ENCODE assay signal across 14 cellular contexts in genomic region chr12:6939187-6939540, GRCh38. TPM values are rescaled to one million over a fixed set of nuclear protein-coding genes. Genes with fewer than 3 reads are reported as not detected.
DNase-seq lines count a peak whose midpoint lies in the region; ATAC-seq and TF ChIP-seq lines count a peak whose summit lies in the region.
"Had no signal": no experiment of that assay in that cellular context is flagged by ENCODE, and none has a peak within 500 bp of the region (broad histone marks: within the 10 kb centered on the region; RNA-seq: fewer than 3 reads in every experiment).

No MANE protein-coding gene starts in this region.

- no peak overlapping the region for H4K5ac ChIP-seq in IMR-90 (ENCODE audit: low read depth, low read length)

- H3K27me3 Mint-ChIP-seq in CD4-positive, alpha-beta memory T cell: no peaks in the 10 kb centered on the region
- no peaks in the 10 kb centered on the region for H3K27me3 Mint-ChIP-seq in osteocyte (ENCODE audit: unreplicated experiment)

- dilution Hi-C loops in IMR-90 (cut with HindIII; ENCODE audit: low sequenced_read_pairs, unreplicated experiment): no loop called here

- POLR2A ChIA-PET in CD4-positive, alpha-beta memory T cell (lab: Charles Lee; ENCODE audit: partially characterized antibody): interaction anchor here (1.1 to 22.1 kb wide), 8 partner anchors 8 to 250 kb away, joined by 4 to 1807 read pairs (median 35); partner anchors contain the start of genes ATN1, C12orf57, LPCAT3 and PTPN6
- POLR2A ChIA-PET in IMR-90 (lab: Charles Lee; ENCODE audit: unreplicated experiment): interaction anchor here (0.7 kb wide), 1 partner anchor 401 kb away, joined by 3 read pairs; no protein-coding TSS in a partner anchor

- peaks cover 6 to 32% of the 10 kb centered on the region in 2 donors for H3K36me3 Mint-ChIP-seq in CD4-positive, alpha-beta memory T cell
- H3K36me3 Mint-ChIP-seq in osteocyte (ENCODE audit: unreplicated experiment): peaks cover 24% of the 10 kb centered on the region

- no peak overlapping the region for H3K56ac ChIP-seq in IMR-90 (ENCODE audit: extremely low read depth, insufficient read depth, low read length)

- H2AK5ac ChIP-seq in IMR-90 (ENCODE audit: low read depth, low read length): no peak overlapping the region

- no peak overlapping the region for H2BK20ac ChIP-seq in IMR-90 (ENCODE audit: low read depth, low read length)

- BruUV-seq in IMR-90 (replicated peaks; lab: Mats Ljungman, UMichigan): no TSS peak

- ATAC-seq in IMR-90 (ENCODE audit: low read depth) (no peak), GM19397 (IDR thresholded peaks at IDR 0.05; ENCODE audit: unreplicated experiment) (no peak)

- no peaks in the 10 kb centered on the region for H3K9me3 ChIP-seq in CD4-positive, alpha-beta memory T cell (ENCODE audit: control insufficient read depth in 1 of 2, low read length in 2 of 2)
- H3K9me3 ChIP-seq in IMR-90 (ENCODE audit: control insufficient read depth, insufficient read depth, low read length): no peaks in the 10 kb centered on the region

- 86% methylated on average over 2 of the region's 2 CpGs; no CpG with 5 or more reads in 1 of the 2 experiments for WGBS in IMR-90 (ENCODE audit: extremely low coverage in 2 of 2, insufficient read length in 1 of 2), 2 experiments

- H3K4me1 Mint-ChIP-seq in CD4-positive, alpha-beta memory T cell: peaks cover 14 to 53% (median 40%) of the 10 kb centered on the region in 4 donors
- peaks cover 45% of the 10 kb centered on the region for H3K4me1 Mint-ChIP-seq in osteocyte (ENCODE audit: unreplicated experiment)

- no peak overlapping the region for H2BK5ac ChIP-seq in IMR-90 (ENCODE audit: low read depth, low read length, poor library complexity, severe bottlenecking)

- H2AK9ac ChIP-seq in IMR-90 (replicated peaks; ENCODE audit: low read depth, low read length, poor library complexity): peak overlapping the region; percentile 11

- H3K4me2 ChIP-seq in IMR-90 (ENCODE audit: low read depth, low read length): no peak overlapping the region

- TF ChIP-seq RAD21 in IMR-90 (IDR thresholded peaks at IDR 0.05; ENCODE audit: low read length): no peak

- H3K18ac ChIP-seq in IMR-90 (ENCODE audit: low read depth, low read length): no peak overlapping the region

- H3K27ac Mint-ChIP-seq in CD4-positive, alpha-beta memory T cell: peak overlapping the region in 6 of 7 donors; percentile 48 to 91 (median 82)
- H3K27ac Mint-ChIP-seq in osteocyte (ENCODE audit: unreplicated experiment): peak overlapping the region; percentile 50

- no peak overlapping the region for H3K23ac ChIP-seq in IMR-90 (ENCODE audit: low read depth, low read length)

- H3K4ac ChIP-seq in IMR-90 (ENCODE audit: low read depth, low read length): no peak overlapping the region

- H2BK120ac ChIP-seq in IMR-90 (ENCODE audit: low read depth, low read length): no peak overlapping the region

- H3K9me1 ChIP-seq in IMR-90 (ENCODE audit: insufficient read depth, low read length): no peaks in the 10 kb centered on the region

- DNase-seq in CD4-positive, alpha-beta memory T cell: no peak
- DNase-seq in IMR-90 (no peak), osteocyte (ENCODE audit: extremely low spot score, unreplicated experiment) (no peak), OCI-M1 (lab: John Stamatoyannopoulos, UW) (no peak), SIG-M5 treated with dmso at 0.1 percent for 504 hours (lab: John Stamatoyannopoulos, UW; ENCODE audit: unreplicated experiment) (no peak)
- DNase-seq: activated CD8-positive, alpha-beta memory T cell treated with anti-CD3 and anti-CD28 coated beads, Interleukin-2, amount 50 U/mL, for 48 hours; DMS79; KBM-7; PC-9; T1000 had no signal

- peaks cover 13 to 51% of the 10 kb centered on the region in 2 experiments; a peak in 3 of 4 replicates for H3K79me1 ChIP-seq in IMR-90 (ENCODE audit: low read depth in 1 of 2, low read length in 2 of 2)

- CTCF ChIA-PET in CD4-positive, alpha-beta memory T cell (lab: Charles Lee; ENCODE audit: partially characterized antibody): interaction anchor here (1.1 to 18.5 kb wide), 9 partner anchors 8 to 169 kb away, joined by 3 to 774 read pairs (median 17); partner anchors contain the start of genes CDCA3, LPCAT3 and SPSB2
- CTCF ChIA-PET in IMR-90 (lab: Yijun Ruan, JAX): no interaction called here

- H3K4me3 Mint-ChIP-seq in CD4-positive, alpha-beta memory T cell: peak overlapping the region in 6 of 8 donors; percentile 4 to 66 (median 23)
- peak overlapping the region; percentile 51 for H3K4me3 Mint-ChIP-seq in osteocyte (ENCODE audit: unreplicated experiment)

- TF ChIP-seq POLR2A in IMR-90 (IDR thresholded peaks at IDR 0.05; ENCODE audit: low read depth, low read length): no peak

- no peak overlapping the region for H3K14ac ChIP-seq in IMR-90 (replicated peaks; ENCODE audit: low read depth, low read length)

- H4K8ac ChIP-seq in IMR-90 (ENCODE audit: low read depth in 2 of 2, low read length in 2 of 2): no peak overlapping the region

- H2AFZ ChIP-seq in IMR-90 (replicated peaks; ENCODE audit: low read length, poor library complexity): no peak overlapping the region
- H2AFZ ChIP-seq: PC-9 had no signal

- H3K9me3 Mint-ChIP-seq in CD4-positive, alpha-beta memory T cell: peaks cover 0 to 7% (median 0%) of the 10 kb centered on the region in 8 donors
- no peaks in the 10 kb centered on the region for H3K9me3 Mint-ChIP-seq in osteocyte (ENCODE audit: unreplicated experiment)

- H4K91ac ChIP-seq in IMR-90 (ENCODE audit: insufficient read depth, low read depth, low read length): no peak overlapping the region

- H3K4me1 ChIP-seq in CD4-positive, alpha-beta memory T cell (ENCODE audit: insufficient read depth, low read length): peaks cover 36% of the 10 kb centered on the region
- peaks cover 2% of the 10 kb centered on the region; the same call in 1 of the 2 replicates for H3K4me1 ChIP-seq in IMR-90 (ENCODE audit: control insufficient read depth, insufficient read depth, low read length)

- in situ Hi-C loops in IMR-90 (cut with MboI; ENCODE audit: low sequenced_read_pairs): no loop called here

- intact Hi-C loops in CD4-positive, alpha-beta memory T cell (cut with micrococcal nuclease): no loop called here
- intact Hi-C loops in IMR-90 (cut with micrococcal nuclease): no loop called here

- H4K20me1 ChIP-seq in IMR-90 (ENCODE audit: insufficient read depth, low read length): peaks cover 9% of the 10 kb centered on the region; the same call in 1 of the 2 replicates

- H3K4me3 ChIP-seq in CD4-positive, alpha-beta memory T cell (ENCODE audit: low read length in 2 of 2): no peak overlapping the region
- no peak overlapping the region for H3K4me3 ChIP-seq in IMR-90 (ENCODE audit: insufficient read depth, low read depth, low read length)

- H3K36me3 ChIP-seq in CD4-positive, alpha-beta memory T cell (ENCODE audit: insufficient read depth, low read length): peaks cover 5% of the 10 kb centered on the region
- H3K36me3 ChIP-seq in IMR-90 (ENCODE audit: control insufficient read depth, insufficient read depth, low read length): peaks cover 58% of the 10 kb centered on the region

- H3K27me3 ChIP-seq in CD4-positive, alpha-beta memory T cell (ENCODE audit: insufficient read depth, low read length): no peaks in the 10 kb centered on the region
- H3K27me3 ChIP-seq in IMR-90 (ENCODE audit: control insufficient read depth, insufficient read depth, low read length): no peaks in the 10 kb centered on the region

- no peak overlapping the region for H3K27ac ChIP-seq in CD4-positive, alpha-beta memory T cell (ENCODE audit: low read depth, low read length)
- H3K27ac ChIP-seq in IMR-90 (ENCODE audit: insufficient read depth, low read length): no peak overlapping the region
- peak overlapping the region; percentile 47 for H3K27ac ChIP-seq in cingulate gyrus (ENCODE audit: low read depth, low read length)
- H3K27ac ChIP-seq: PC-9 had no signal

- H2BK15ac ChIP-seq in IMR-90 (ENCODE audit: low read depth, low read length): no peak overlapping the region

- TF ChIP-seq CTCF in IMR-90 (conservative IDR thresholded peaks at IDR 0.05; ENCODE audit: low read depth, low read length) (no peak), osteocyte (IDR thresholded peaks at IDR 0.05) (no peak)

- no peak overlapping the region for H3K9ac ChIP-seq in IMR-90 (ENCODE audit: low read depth, low read length)

RNA-seq across cellular contexts. Expression of gene RNU7-1, which starts 4.5 kb away (rescaled TPM):
- not detected for total RNA-seq in CD4-positive, alpha-beta memory T cell
- not detected for polyA plus RNA-seq in CD4-positive, alpha-beta memory T cell
- not detected in 2 replicates for total RNA-seq in IMR-90 (2012; rRNA removed)
- not detected in 2 replicates for polyA plus RNA-seq in IMR-90 (2012; rRNA removed)
- polyA plus RNA-seq in IMR-90 (2012; cell fraction: cytosol; rRNA removed): not detected in 2 replicates
- not detected in 2 replicates for polyA plus RNA-seq in IMR-90 (2012; cell fraction: nucleus; rRNA removed; ENCODE audit: low replicate concordance)
- total RNA-seq in osteocyte: not detected in 2 replicates
- total RNA-seq: H4, PC-9 had no signal
- polyA plus RNA-seq: neural cell had no signal

RNA-seq across cellular contexts. Expression of gene C12orf57, which starts 4.7 kb away (rescaled TPM):
- 100 to 1,000 TPM; 423 to 425 TPM for total RNA-seq in CD4-positive, alpha-beta memory T cell
- polyA plus RNA-seq in CD4-positive, alpha-beta memory T cell: 100 to 1,000 TPM; 155 to 244 TPM
- total RNA-seq in IMR-90 (2012; rRNA removed) (197 and 238 TPM in 2 replicates), osteocyte (287 and 309 TPM in 2 replicates)
- polyA plus RNA-seq in IMR-90 (2012; rRNA removed): 530 and 703 TPM in 2 replicates
- polyA plus RNA-seq in IMR-90 (2012; cell fraction: cytosol; rRNA removed): 1,066 and 1,272 TPM in 2 replicates
- polyA plus RNA-seq in IMR-90 (2012; cell fraction: nucleus; rRNA removed; ENCODE audit: low replicate concordance): 218 and 334 TPM in 2 replicates

RNA-seq across cellular contexts. Expression of gene ATN1, which starts 11.4 kb away (rescaled TPM):
- total RNA-seq in CD4-positive, alpha-beta memory T cell: 10 to 100 TPM; 32.2 to 33.0 TPM
- 1 to 10 TPM in 1 of 2 donors, under 1 TPM in 1; 0.16 to 1.1 TPM for polyA plus RNA-seq in CD4-positive, alpha-beta memory T cell
- total RNA-seq in IMR-90 (2012; rRNA removed) (2.5 and 3.4 TPM in 2 replicates), osteocyte (117 and 123 TPM in 2 replicates)
- 58.7 and 59.8 TPM in 2 replicates for polyA plus RNA-seq in IMR-90 (2012; rRNA removed)
- polyA plus RNA-seq in IMR-90 (2012; cell fraction: cytosol; rRNA removed): 40.9 and 41.7 TPM in 2 replicates
- 106 and 200 TPM in 2 replicates for polyA plus RNA-seq in IMR-90 (2012; cell fraction: nucleus; rRNA removed; ENCODE audit: low replicate concordance)

RNA-seq across cellular contexts. Expression of gene PTPN6, which starts 12.0 kb away (rescaled TPM):
- total RNA-seq in CD4-positive, alpha-beta memory T cell: 100 to 1,000 TPM; 189 to 199 TPM
- 100 to 1,000 TPM; 126 to 325 TPM for polyA plus RNA-seq in CD4-positive, alpha-beta memory T cell
- total RNA-seq in IMR-90 (2012; rRNA removed): under 0.01 TPM in 1 of 2 replicates, not detected in the other
- polyA plus RNA-seq in IMR-90 (2012; rRNA removed): 0.14 TPM in 1 of 2 replicates, not detected in the other
- 0.08 TPM in 1 of 2 replicates, not detected in the other for polyA plus RNA-seq in IMR-90 (2012; cell fraction: cytosol; rRNA removed)
- polyA plus RNA-seq in IMR-90 (2012; cell fraction: nucleus; rRNA removed; ENCODE audit: low replicate concordance): 0.66 and 0.67 TPM in 2 replicates
- 0.29 and 0.94 TPM in 2 replicates for total RNA-seq in osteocyte
- total RNA-seq: H4 had no signal
- polyA plus RNA-seq: neural cell had no signal

RNA-seq across cellular contexts. Expression of gene ENO2, which starts 24.8 kb away (rescaled TPM):
- 100 to 1,000 TPM; 187 to 190 TPM for total RNA-seq in CD4-positive, alpha-beta memory T cell
- polyA plus RNA-seq in CD4-positive, alpha-beta memory T cell: 10 to 100 TPM; 28.4 to 35.8 TPM
- total RNA-seq in IMR-90 (2012; rRNA removed): 20.8 and 28.3 TPM in 2 replicates
- 81.5 and 92.8 TPM in 2 replicates for polyA plus RNA-seq in IMR-90 (2012; rRNA removed)
- 71.8 and 86.4 TPM in 2 replicates for polyA plus RNA-seq in IMR-90 (2012; cell fraction: cytosol; rRNA removed)
- polyA plus RNA-seq in IMR-90 (2012; cell fraction: nucleus; rRNA removed; ENCODE audit: low replicate concordance): 275 and 368 TPM in 2 replicates
- 21.5 and 24.1 TPM in 2 replicates for total RNA-seq in osteocyte
